ENCODE assay signal across 24 cellular contexts in genomic region chr17:2610640-2611175, GRCh38. TPM values are rescaled to one million over a fixed set of nuclear protein-coding genes. Genes with fewer than 3 reads are reported as not detected.
DNase-seq lines count a peak whose midpoint lies in the region; ATAC-seq and TF ChIP-seq lines count a peak whose summit lies in the region.
"Had no signal": no experiment of that assay in that cellular context is flagged by ENCODE, and none has a peak within 500 bp of the region (broad histone marks: within the 10 kb centered on the region; RNA-seq: fewer than 3 reads in every experiment).

No MANE protein-coding gene starts in this region.

- H3K4me1 ChIP-seq in HEK293 (ENCODE audit: control insufficient read depth, insufficient read depth, low read length), result peaks cover 20% of the 10 kb centered on the region
- H3K4me1 ChIP-seq in neutrophil (ENCODE audit: control insufficient read depth in 1 of 2, insufficient read depth in 1 of 2, low read depth in 1 of 2, low read length in 1 of 2), result no peaks in the 10 kb centered on the region
- peaks cover 2% of the 10 kb centered on the region for H3K4me1 ChIP-seq in mesendoderm (ENCODE audit: control insufficient read depth, low read depth, low read length)
- H3K4me1 ChIP-seq: foreskin keratinocyte had no signal

- H3K56ac ChIP-seq in mesendoderm (ENCODE audit: low read length), result no peak overlapping the region

- H3K4me3 ChIP-seq in HEK293 (ENCODE audit: low read depth, low read length) (no peak overlapping the region), neutrophil (ENCODE audit: low read depth in 1 of 2, low read length in 1 of 2) (no peak overlapping the region), mesendoderm (ENCODE audit: low read length) (no peak overlapping the region)
- H3K4me3 ChIP-seq: body of pancreas, coronary artery, ovary, PC-9, transverse colon had no signal

- no peak overlapping the region for H3K4me3 Mint-ChIP-seq in activated T-cell treated with anti-CD3 and anti-CD28 coated beads, Interleukin-2, amount 50 U/mL, for 24 hours
- peak overlapping the region in 1 of 2 donors; percentile 14 for H3K4me3 Mint-ChIP-seq in effector memory CD8-positive, alpha-beta T cell
- H3K4me3 Mint-ChIP-seq: activated naive CD4-positive, alpha-beta T cell treated with anti-CD3 and anti-CD28 coated beads, Interleukin-2, amount 10 ng/mL, durations not matched to agents 7 days and 5 days; stimulated activated naive CD8-positive, alpha-beta T cell treated with anti-CD3 and anti-CD28 coated beads, Interleukin-15, Interleukin-2, amounts not matched to agents 100 ng/mL and 50 ng/mL, for 24 hours had no signal

- H3K27me3 ChIP-seq in neutrophil (no peaks in the 10 kb centered on the region), mesendoderm (ENCODE audit: insufficient read depth, low read length, poor library complexity) (no peaks in the 10 kb centered on the region)
- H3K27me3 ChIP-seq: body of pancreas, foreskin keratinocyte, ovary, transverse colon had no signal

- H4K5ac ChIP-seq in mesendoderm (ENCODE audit: low read length), result no peak overlapping the region

- H3K79me1 ChIP-seq in mesendoderm (ENCODE audit: low read length), result peaks cover 3% of the 10 kb centered on the region

- H3K27ac ChIP-seq in HEK293 (ENCODE audit: extremely low read depth, low read depth, low read length), result no peak overlapping the region
- H3K27ac ChIP-seq in neutrophil, result peak overlapping the region; percentile 16
- no peak overlapping the region for H3K27ac ChIP-seq in mesendoderm (ENCODE audit: low read depth, low read length)
- H3K27ac ChIP-seq: body of pancreas, C4-2B, coronary artery, foreskin keratinocyte, ovary, PC-9, transverse colon had no signal

- H3K9me3 ChIP-seq in HEK293 (ENCODE audit: control insufficient read depth, insufficient read depth, low read depth, low read length) (no peaks in the 10 kb centered on the region), neutrophil (no peaks in the 10 kb centered on the region)
- H3K9me3 ChIP-seq: body of pancreas, ovary, transverse colon had no signal

- H2BK5ac ChIP-seq in mesendoderm (ENCODE audit: low read length), result no peak overlapping the region

- H3K27me3 Mint-ChIP-seq in activated T-cell treated with anti-CD3 and anti-CD28 coated beads, Interleukin-2, amount 50 U/mL, for 24 hours, result no peaks in the 10 kb centered on the region
- H3K27me3 Mint-ChIP-seq in effector memory CD8-positive, alpha-beta T cell, result no peaks in the 10 kb centered on the region
- H3K27me3 Mint-ChIP-seq: activated naive CD4-positive, alpha-beta T cell treated with anti-CD3 and anti-CD28 coated beads, Interleukin-2, amount 10 ng/mL, durations not matched to agents 7 days and 5 days; stimulated activated naive CD8-positive, alpha-beta T cell treated with anti-CD3 and anti-CD28 coated beads, Interleukin-15, Interleukin-2, amounts not matched to agents 100 ng/mL and 50 ng/mL, for 24 hours had no signal

- H3K4ac ChIP-seq in mesendoderm (ENCODE audit: low read depth, low read length), result no peak overlapping the region

- no peak overlapping the region for H2AK5ac ChIP-seq in mesendoderm (ENCODE audit: low read length)

- H3K36me3 ChIP-seq in HEK293 (ENCODE audit: control insufficient read depth in 2 of 2, insufficient read depth in 1 of 2, low read length in 2 of 2), result peaks cover 0 to 10% of the 10 kb centered on the region in 2 experiments; a peak in 1 of 3 replicates
- no peaks in the 10 kb centered on the region for H3K36me3 ChIP-seq in neutrophil
- peaks cover 2% of the 10 kb centered on the region for H3K36me3 ChIP-seq in mesendoderm (ENCODE audit: control insufficient read depth, insufficient read depth, low read length)
- H3K36me3 ChIP-seq: ovary, transverse colon had no signal

- peaks cover 42% of the 10 kb centered on the region for H3K36me3 Mint-ChIP-seq in activated T-cell treated with anti-CD3 and anti-CD28 coated beads, Interleukin-2, amount 50 U/mL, for 24 hours (ENCODE audit: low read depth)
- H3K36me3 Mint-ChIP-seq in effector memory CD8-positive, alpha-beta T cell (ENCODE audit: insufficient read depth), result peaks cover 20% of the 10 kb centered on the region

- no peak overlapping the region for H3K18ac ChIP-seq in mesendoderm (ENCODE audit: low read length)

- ATAC-seq in effector memory CD8-positive, alpha-beta T cell (replicated peaks), result no peak
- ATAC-seq in HG02678 (IDR thresholded peaks at IDR 0.05; ENCODE audit: unreplicated experiment), result no peak
- ATAC-seq: body of pancreas, foreskin keratinocyte had no signal

- H2BK120ac ChIP-seq in mesendoderm (ENCODE audit: low read depth, low read length), result no peak overlapping the region

- TF ChIP-seq CTCF in HEK293 (tag by site-specific recombination; IDR thresholded peaks at IDR 0.05) (no peak), neutrophil (IDR thresholded peaks at IDR 0.05) (no peak), GM20000 (IDR thresholded peaks at IDR 0.05; ENCODE audit: extremely low read depth, missing control alignments) (no peak)

- peaks cover 66% of the 10 kb centered on the region for H3K4me1 Mint-ChIP-seq in activated T-cell treated with anti-CD3 and anti-CD28 coated beads, Interleukin-2, amount 50 U/mL, for 24 hours (ENCODE audit: low read depth)
- H3K4me1 Mint-ChIP-seq in effector memory CD8-positive, alpha-beta T cell (ENCODE audit: low read depth in 2 of 2), result peaks cover 34 to 59% of the 10 kb centered on the region in 2 donors

- peak overlapping the region; percentile 4 for H3K27ac Mint-ChIP-seq in activated T-cell treated with anti-CD3 and anti-CD28 coated beads, Interleukin-2, amount 50 U/mL, for 24 hours
- peak overlapping the region; percentile 66 to 70 for H3K27ac Mint-ChIP-seq in effector memory CD8-positive, alpha-beta T cell
- H3K27ac Mint-ChIP-seq: activated naive CD4-positive, alpha-beta T cell treated with anti-CD3 and anti-CD28 coated beads, Interleukin-2, amount 10 ng/mL, durations not matched to agents 7 days and 5 days; stimulated activated naive CD8-positive, alpha-beta T cell treated with anti-CD3 and anti-CD28 coated beads, Interleukin-15, Interleukin-2, amounts not matched to agents 100 ng/mL and 50 ng/mL, for 24 hours had no signal

- H3K9ac ChIP-seq in mesendoderm (ENCODE audit: low read length), result no peak overlapping the region

- WGBS in mesendoderm (ENCODE audit: extremely low coverage, insufficient coverage, low lambda C conversion rate), result no CpG with 5 or more reads among the region's 2 CpGs

- H2BK15ac ChIP-seq in mesendoderm (replicated peaks; ENCODE audit: low read depth), result no peak overlapping the region

- peaks cover 85% of the 10 kb centered on the region for H3K79me2 ChIP-seq in mesendoderm (ENCODE audit: control insufficient read depth, insufficient read depth, low read length)

- H4K8ac ChIP-seq in mesendoderm (ENCODE audit: low read depth, low read length), result no peak overlapping the region

- H3K4me2 ChIP-seq in mesendoderm (ENCODE audit: low read length), result no peak overlapping the region
- H3K4me2 ChIP-seq: PC-9 had no signal

- CTCF ChIA-PET in HEK293 (lab: Yijun Ruan, JAX), result interaction anchor here (2.2 kb wide), 1 partner anchor 18 kb away, joined by 5 read pairs; no protein-coding TSS in a partner anchor

- H3K23ac ChIP-seq in mesendoderm (ENCODE audit: low read length), result no peak overlapping the region

- POLR2A ChIA-PET in HEK293 (lab: Yijun Ruan, JAX), result no interaction called here

- no peak for DNase-seq in activated T-cell treated with anti-CD3 and anti-CD28 coated beads, Interleukin-2, amount 50 U/mL, for 24 hours
- DNase-seq in activated T-cell treated with anti-CD3 and anti-CD28 coated beads, Interleukin-2, amount 50 U/mL, for 48 hours, result no peak
- DNase-seq in effector memory CD8-positive, alpha-beta T cell, result no peak
- no peak for DNase-seq in mesendoderm
- DNase-seq in GM20000 (ENCODE audit: low spot score), result no peak
- DNase-seq: activated CD4-positive, CD25-positive, alpha-beta regulatory T cell treated with anti-CD3 and anti-CD28 coated beads, Interleukin-2, amount 50 U/mL, for 72 hours; activated naive CD4-positive, alpha-beta T cell treated with anti-CD3 and anti-CD28 coated beads, Interleukin-2, amount 10 ng/mL, durations not matched to agents 7 days and 5 days; body of pancreas; DND-41; foreskin keratinocyte; GOT3; KG1; NCI-H1048; NCI-H2081 treated with DMSO at 0.1 percent for 48 hours; ovary; PC-9; stimulated activated CD4-positive, alpha-beta T cell treated with anti-CD3 and anti-CD28 coated beads, Interleukin-1b, Interleukin-23, amount 100 ng/mL, for 48 hours; transverse colon had no signal

- no peaks in the 10 kb centered on the region for H3K9me3 Mint-ChIP-seq in activated T-cell treated with anti-CD3 and anti-CD28 coated beads, Interleukin-2, amount 50 U/mL, for 24 hours
- H3K9me3 Mint-ChIP-seq in effector memory CD8-positive, alpha-beta T cell, result no peaks in the 10 kb centered on the region
- H3K9me3 Mint-ChIP-seq: activated naive CD4-positive, alpha-beta T cell treated with anti-CD3 and anti-CD28 coated beads, Interleukin-2, amount 10 ng/mL, durations not matched to agents 7 days and 5 days; stimulated activated naive CD8-positive, alpha-beta T cell treated with anti-CD3 and anti-CD28 coated beads, Interleukin-15, Interleukin-2, amounts not matched to agents 100 ng/mL and 50 ng/mL, for 24 hours had no signal

TF ChIP-seq in HEK293, 187 proteins besides CTCF, POLR2A, EP300 and RAD21:
- TF ChIP-seq OSR2 (tag by site-specific recombination; IDR thresholded peaks at IDR 0.05) (peak; percentile 43; the same call in 1 of the 2 replicates), SP3 (tag by site-specific recombination; IDR thresholded peaks at IDR 0.05) (no peak)

RNA-seq across cellular contexts. Expression of gene PAFAH1B1, which starts 17.3 kb away (rescaled TPM):
- polyA plus RNA-seq in mesendoderm (2013, experiment 1 of 2), result 66.9 TPM
- 65.3 TPM for polyA plus RNA-seq in mesendoderm (2013, experiment 2 of 2)
